In genomic region chr7:131111792-131112191, GRCh38 we compare ENCODE assay signal across 1 cellular context.
TF ChIP-seq lines count a peak whose summit lies in the region.

No MANE protein-coding gene starts in this region.

TF ChIP-seq in SK-N-SH treated with all-trans-retinoic acid at 6 μM for 48 hours, 23 proteins besides CTCF, POLR2A, EP300 and RAD21 (continued from another document):
- no peak for TF ChIP-seq TSHZ2 (CRISPR knock-in tag; IDR thresholded peaks at IDR 0.05)
- TF ChIP-seq ZNF70 (CRISPR knock-in tag; IDR thresholded peaks at IDR 0.05) = no peak
- no peak for TF ChIP-seq PPARA (CRISPR knock-in tag; IDR thresholded peaks at IDR 0.05; ENCODE audit: borderline replicate concordance)
- TF ChIP-seq RARB (CRISPR knock-in tag; IDR thresholded peaks at IDR 0.05) = no peak
- TF ChIP-seq ZFP30 (CRISPR knock-in tag; IDR thresholded peaks at IDR 0.05) = no peak
- TF ChIP-seq TCF4 (CRISPR knock-in tag; IDR thresholded peaks at IDR 0.05; ENCODE audit: borderline replicate concordance) = no peak
- TF ChIP-seq BACH2 (CRISPR knock-in tag; IDR thresholded peaks at IDR 0.05; ENCODE audit: borderline replicate concordance) = no peak
- TF ChIP-seq CSDC2 (CRISPR knock-in tag; IDR thresholded peaks at IDR 0.05) = no peak
- no peak for TF ChIP-seq ZC3H10 (CRISPR knock-in tag; IDR thresholded peaks at IDR 0.05)
